Comparison of ENCODE assay signal across 25 cellular contexts in the genomic region with DNA sequence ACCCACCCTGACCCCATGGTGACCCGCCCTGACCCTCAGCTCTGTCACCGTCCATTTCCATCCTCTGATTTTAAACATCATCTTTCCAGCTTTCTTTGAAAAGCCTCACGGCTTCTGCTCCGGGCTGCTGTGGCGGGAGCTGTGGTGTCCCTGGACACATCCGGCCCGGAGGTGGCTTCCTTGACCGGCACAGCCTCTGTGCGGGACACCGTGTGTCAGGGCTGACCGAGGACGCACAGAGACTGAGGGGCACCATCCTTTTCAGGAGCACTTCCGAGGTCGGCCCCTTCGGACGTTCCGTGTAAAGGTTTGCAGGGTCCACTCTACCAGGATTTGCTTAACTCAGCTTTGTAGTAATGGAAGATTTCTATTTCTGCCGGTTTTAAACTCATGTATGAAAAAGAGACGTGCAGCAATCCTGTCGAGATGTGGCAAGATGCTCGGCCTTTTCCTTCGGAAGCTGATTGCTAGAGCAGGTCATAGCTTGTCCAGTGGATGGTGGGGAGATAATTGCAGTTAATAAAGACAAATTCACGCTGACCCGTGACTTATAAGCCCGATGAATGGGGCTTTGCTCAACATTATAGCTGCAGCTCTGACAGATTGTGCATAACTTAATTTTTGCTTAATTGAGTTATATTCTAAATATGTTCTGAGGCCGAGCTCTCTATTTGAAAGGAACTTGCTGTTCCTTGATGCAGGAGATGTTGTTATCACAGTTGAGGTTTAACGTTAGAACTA. TPM values are rescaled to one million over a fixed set of nuclear protein-coding genes. Genes with fewer than 3 reads are reported as not detected.
"Had no signal": no experiment of that assay in that cellular context is flagged by ENCODE, and none has a peak within 500 bp of the region (broad histone marks: within the 10 kb centered on the region; RNA-seq: fewer than 3 reads in every experiment).

No MANE protein-coding gene starts in this region.

- H2AFZ ChIP-seq: parathyroid adenoma had no signal

- H3K79me2 ChIP-seq: parathyroid adenoma had no signal

- H3K4me3 ChIP-seq: coronary artery, esophagus squamous epithelium, heart right ventricle, lower lobe of right lung, skin epidermis, spleen, thoracic aorta, tibial nerve, upper lobe of left lung, uterus had no signal

- H3K4me3 Mint-ChIP-seq: effector memory CD8-positive, alpha-beta T cell; naive thymus-derived CD8-positive, alpha-beta T cell; stimulated activated naive B cell treated with anti-CD40 and anti-IgM and Interleukin-4, amounts not matched to agents 10 μg/mL and 1 μg/mL and 100 μg/mL, for 72 hours; stimulated activated naive CD8-positive, alpha-beta T cell treated with anti-CD3 and anti-CD28 coated beads, Interleukin-15, Interleukin-2, amounts not matched to agents 100 ng/mL and 50 ng/mL, for 24 hours had no signal

- H3K27ac ChIP-seq: coronary artery, esophagus squamous epithelium, heart right ventricle, lower lobe of right lung, parathyroid adenoma, skin epidermis, spleen, thoracic aorta, tibial nerve, upper lobe of left lung, uterus had no signal

- H3K9ac ChIP-seq: parathyroid adenoma had no signal

- H3K27ac Mint-ChIP-seq: effector memory CD8-positive, alpha-beta T cell; progenitor cell of endocrine pancreas; stimulated activated naive B cell treated with anti-CD40 and anti-IgM and Interleukin-4, amounts not matched to agents 10 μg/mL and 1 μg/mL and 100 μg/mL, for 72 hours; stimulated activated naive CD8-positive, alpha-beta T cell treated with anti-CD3 and anti-CD28 coated beads, Interleukin-15, Interleukin-2, amounts not matched to agents 100 ng/mL and 50 ng/mL, for 24 hours had no signal

- H3K36me3 Mint-ChIP-seq: naive thymus-derived CD8-positive, alpha-beta T cell; stimulated activated naive B cell treated with anti-CD40 and anti-IgM and Interleukin-4, amounts not matched to agents 10 μg/mL and 1 μg/mL and 100 μg/mL, for 72 hours had no signal

- ATAC-seq: effector memory CD8-positive, alpha-beta T cell; left ventricle myocardium superior; lower lobe of right lung; naive thymus-derived CD8-positive, alpha-beta T cell; stimulated activated naive B cell treated with anti-CD40 and anti-IgM and Interleukin-4, amounts not matched to agents 10 μg/mL and 1 μg/mL and 100 μg/mL, for 72 hours had no signal

- DNase-seq: effector memory CD8-positive, alpha-beta T cell; erythroblast; esophagus squamous epithelium; foreskin melanocyte; glutamatergic neuron; hippocampal formation; kidney glomerular epithelial cell; left ventricle myocardium superior; lower lobe of right lung; naive thymus-derived CD8-positive, alpha-beta T cell; spleen; stimulated activated CD4-positive, alpha-beta T cell treated with anti-CD3 and anti-CD28 coated beads, Interleukin-4, amount 100 ng/mL, for 4 hours; stimulated activated naive B cell treated with anti-CD40 and anti-IgM and Interleukin-4, amounts not matched to agents 10 μg/mL and 1 μg/mL and 100 μg/mL, for 72 hours; upper lobe of left lung; uterus had no signal

- H3K9me3 Mint-ChIP-seq: effector memory CD8-positive, alpha-beta T cell; naive thymus-derived CD8-positive, alpha-beta T cell; stimulated activated naive CD8-positive, alpha-beta T cell treated with anti-CD3 and anti-CD28 coated beads, Interleukin-15, Interleukin-2, amounts not matched to agents 100 ng/mL and 50 ng/mL, for 24 hours had no signal

- H3K4me1 ChIP-seq: lower lobe of right lung, parathyroid adenoma, upper lobe of left lung, uterus had no signal

- H3K4me1 Mint-ChIP-seq: naive thymus-derived CD8-positive, alpha-beta T cell; stimulated activated naive B cell treated with anti-CD40 and anti-IgM and Interleukin-4, amounts not matched to agents 10 μg/mL and 1 μg/mL and 100 μg/mL, for 72 hours had no signal

- H3K9me3 ChIP-seq: esophagus squamous epithelium, heart right ventricle, lower lobe of right lung, spleen, thoracic aorta, tibial nerve, upper lobe of left lung, uterus had no signal

- H3K36me3 ChIP-seq: esophagus squamous epithelium, heart right ventricle, lower lobe of right lung, spleen, thoracic aorta, tibial nerve, upper lobe of left lung, uterus had no signal

- H3K27me3 ChIP-seq: upper lobe of left lung, uterus had no signal

RNA-seq across cellular contexts. Expression of a gene that starts 54.4 kb away (rescaled TPM):
- total RNA-seq: mesenteric fat pad; myocyte; naive thymus-derived CD8-positive, alpha-beta T cell; thoracic aorta had no signal
- polyA plus RNA-seq: naive thymus-derived CD8-positive, alpha-beta T cell had no signal
